ENCODE assay signal across 1 cellular context in the genomic region with DNA sequence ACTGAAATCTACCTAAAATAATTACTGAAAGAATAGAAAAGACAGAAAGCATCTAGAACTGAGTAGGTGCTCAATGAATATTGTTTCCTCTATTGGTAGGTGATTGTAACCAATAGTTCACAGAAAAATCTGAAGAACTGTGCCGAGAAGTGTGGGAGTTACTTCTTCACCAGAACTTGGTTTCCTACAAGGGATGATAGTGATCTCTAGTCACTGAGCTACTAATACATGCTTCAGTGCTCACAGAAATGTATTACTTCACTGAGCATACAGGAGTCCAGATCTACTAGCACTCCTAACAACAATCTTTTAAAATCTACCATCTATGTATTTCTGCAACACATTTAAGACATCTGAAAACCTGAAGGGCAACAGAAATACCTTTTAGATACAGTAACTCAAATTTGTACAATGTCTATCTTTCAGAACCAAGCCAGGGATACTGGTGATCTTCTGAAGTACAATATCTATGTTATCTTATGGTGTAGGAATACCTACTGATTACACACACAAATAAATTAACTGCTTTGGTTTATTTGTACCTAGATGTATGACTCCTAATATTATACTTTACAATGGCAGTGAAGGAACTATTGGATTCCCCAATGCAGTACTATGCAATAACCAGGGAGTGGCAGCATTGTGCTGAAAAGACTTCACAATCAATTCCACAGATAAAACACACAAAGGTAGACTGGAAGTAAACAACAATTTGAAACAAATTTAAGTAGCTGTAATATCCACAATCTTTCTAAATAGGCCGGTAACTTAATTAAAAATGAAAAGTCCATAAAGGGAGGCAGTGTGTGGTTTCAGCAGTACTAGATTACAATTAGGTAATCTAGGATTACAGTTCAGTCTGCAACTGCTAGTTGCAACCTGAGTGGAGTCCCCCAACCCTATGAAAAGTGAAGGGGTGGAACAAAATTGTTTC.
TF ChIP-seq lines count a peak whose summit lies in the region.

No MANE protein-coding gene starts in this region.

TF ChIP-seq in K562, 482 proteins besides CTCF, POLR2A, EP300 and RAD21 (continued from another document and continues in another):
- TF ChIP-seq, protein P1, sequence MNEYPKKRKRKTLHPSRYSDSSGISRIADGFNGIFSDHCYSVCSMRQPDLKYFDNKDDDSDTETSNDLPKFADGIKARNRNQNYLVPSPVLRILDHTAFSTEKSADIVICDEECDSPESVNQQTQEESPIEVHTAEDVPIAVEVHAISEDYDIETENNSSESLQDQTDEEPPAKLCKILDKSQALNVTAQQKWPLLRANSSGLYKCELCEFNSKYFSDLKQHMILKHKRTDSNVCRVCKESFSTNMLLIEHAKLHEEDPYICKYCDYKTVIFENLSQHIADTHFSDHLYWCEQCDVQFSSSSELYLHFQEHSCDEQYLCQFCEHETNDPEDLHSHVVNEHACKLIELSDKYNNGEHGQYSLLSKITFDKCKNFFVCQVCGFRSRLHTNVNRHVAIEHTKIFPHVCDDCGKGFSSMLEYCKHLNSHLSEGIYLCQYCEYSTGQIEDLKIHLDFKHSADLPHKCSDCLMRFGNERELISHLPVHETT (CRISPR knock-in tag; conservative IDR thresholded peaks at IDR 0.05 in 1 of 2, IDR thresholded peaks at IDR 0.05 in 1 of 2) = no peak
- TF ChIP-seq, protein P2, sequence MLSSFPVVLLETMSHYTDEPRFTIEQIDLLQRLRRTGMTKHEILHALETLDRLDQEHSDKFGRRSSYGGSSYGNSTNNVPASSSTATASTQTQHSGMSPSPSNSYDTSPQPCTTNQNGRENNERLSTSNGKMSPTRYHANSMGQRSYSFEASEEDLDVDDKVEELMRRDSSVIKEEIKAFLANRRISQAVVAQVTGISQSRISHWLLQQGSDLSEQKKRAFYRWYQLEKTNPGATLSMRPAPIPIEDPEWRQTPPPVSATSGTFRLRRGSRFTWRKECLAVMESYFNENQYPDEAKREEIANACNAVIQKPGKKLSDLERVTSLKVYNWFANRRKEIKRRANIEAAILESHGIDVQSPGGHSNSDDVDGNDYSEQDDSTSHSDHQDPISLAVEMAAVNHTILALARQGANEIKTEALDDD (IDR thresholded peaks at IDR 0.05) = peak; percentile 93
- TF ChIP-seq RB1 (IDR thresholded peaks at IDR 0.05; ENCODE audit: low read depth) (peak; percentile 36; the same call in 1 of the 2 replicates), MAFK (IDR thresholded peaks at IDR 0.05; ENCODE audit: low read length) (0 out of 2 replicates have a peak, but pooled peaks have one; percentile 2), CC2D1A (IDR thresholded peaks at IDR 0.05) (peak; percentile 85; the same call in 1 of the 2 replicates), ZNF668 (CRISPR knock-in tag; IDR thresholded peaks at IDR 0.05) (no peak), ELF4 (CRISPR knock-in tag; IDR thresholded peaks at IDR 0.05) (no peak), ERF (CRISPR knock-in tag; IDR thresholded peaks at IDR 0.05) (no peak), FOXK2 (conservative IDR thresholded peaks at IDR 0.05 in 1 of 2, IDR thresholded peaks at IDR 0.05 in 1 of 2; ENCODE audit: low read depth in 2 of 2) (peak; percentile 56 to 76; a peak in 3 of 4 replicates), BACH1 (tag; IDR thresholded peaks at IDR 0.05) (0 out of 2 replicates have a peak, but pooled peaks have one; percentile 35), FOSL1 (tag; conservative IDR thresholded peaks at IDR 0.05) (peak; percentile 44), ZNF133 (CRISPR knock-in tag; IDR thresholded peaks at IDR 0.05) (no peak), GATAD2B (IDR thresholded peaks at IDR 0.05; ENCODE audit: borderline replicate concordance) (0 out of 2 replicates have a peak, but pooled peaks have one; percentile 13), HDAC3 (IDR thresholded peaks at IDR 0.05; ENCODE audit: borderline replicate concordance, partially characterized antibody) (no peak), SMC3 (conservative IDR thresholded peaks at IDR 0.05; ENCODE audit: insufficient read depth, low read depth, low read length) (peak; percentile 93), ARHGAP35 (IDR thresholded peaks at IDR 0.05; ENCODE audit: partially characterized antibody) (no peak), ARNT (IDR thresholded peaks at IDR 0.05) (no peak; a peak in 1 of 4 replicates), RBBP5 (IDR thresholded peaks at IDR 0.05; ENCODE audit: borderline replicate concordance, insufficient read depth, low read length, poor library complexity, severe bottlenecking) (no peak), KDM2B (CRISPR knock-in tag; IDR thresholded peaks at IDR 0.05) (no peak), SAFB2 (IDR thresholded peaks at IDR 0.05; ENCODE audit: borderline replicate concordance, low read depth, low read length, severe bottlenecking) (no peak), ILF3 (IDR thresholded peaks at IDR 0.05; ENCODE audit: borderline replicate concordance) (peak; percentile 53; the same call in 1 of the 2 replicates), MTA2 (IDR thresholded peaks at IDR 0.05; ENCODE audit: low read depth) (no peak), TSC22D4 (tag; IDR thresholded peaks at IDR 0.05) (no peak), POLR2AphosphoS2 (IDR thresholded peaks at IDR 0.05; ENCODE audit: low read length) (no peak), ARID2 (IDR thresholded peaks at IDR 0.05) (peak; percentile 87), RFX5 (IDR thresholded peaks at IDR 0.05; ENCODE audit: low read depth, low read length) (no peak), ZNF384 (IDR thresholded peaks at IDR 0.05; ENCODE audit: low read depth, low read length) (peak; percentile 39; the same call in 1 of the 2 replicates), ZNF140 (CRISPR knock-in tag; IDR thresholded peaks at IDR 0.05) (no peak), MAZ (CRISPR knock-in tag; conservative IDR thresholded peaks at IDR 0.05 in 1 of 2, IDR thresholded peaks at IDR 0.05 in 1 of 2) (no peak), SRSF9 (IDR thresholded peaks at IDR 0.05; ENCODE audit: borderline replicate concordance, low read depth, low read length) (no peak), RCOR1 (IDR thresholded peaks at IDR 0.05; ENCODE audit: borderline replicate concordance in 1 of 2, low read depth in 2 of 2, low read length in 2 of 2) (peak in 1 of 2 experiments; percentile 44; a peak in 1 of 4 replicates), CTBP1 (IDR thresholded peaks at IDR 0.05; ENCODE audit: borderline replicate concordance) (no peak), BDP1 (IDR thresholded peaks at IDR 0.05; ENCODE audit: insufficient read depth, insufficient read length) (no peak), NBN (IDR thresholded peaks at IDR 0.05; ENCODE audit: low read depth) (no peak), CEBPG (CRISPR knock-in tag; IDR thresholded peaks at IDR 0.05) (no peak), CEBPG (tag; conservative IDR thresholded peaks at IDR 0.05 in 1 of 2, IDR thresholded peaks at IDR 0.05 in 1 of 2) (peak; percentile 25 to 27; a peak in 1 of 4 replicates)
- TF ChIP-seq, protein P3, sequence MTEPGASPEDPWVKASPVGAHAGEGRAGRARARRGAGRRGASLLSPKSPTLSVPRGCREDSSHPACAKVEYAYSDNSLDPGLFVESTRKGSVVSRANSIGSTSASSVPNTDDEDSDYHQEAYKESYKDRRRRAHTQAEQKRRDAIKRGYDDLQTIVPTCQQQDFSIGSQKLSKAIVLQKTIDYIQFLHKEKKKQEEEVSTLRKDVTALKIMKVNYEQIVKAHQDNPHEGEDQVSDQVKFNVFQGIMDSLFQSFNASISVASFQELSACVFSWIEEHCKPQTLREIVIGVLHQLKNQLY (CRISPR knock-in tag; conservative IDR thresholded peaks at IDR 0.05) = no peak
- TF ChIP-seq, protein P4, sequence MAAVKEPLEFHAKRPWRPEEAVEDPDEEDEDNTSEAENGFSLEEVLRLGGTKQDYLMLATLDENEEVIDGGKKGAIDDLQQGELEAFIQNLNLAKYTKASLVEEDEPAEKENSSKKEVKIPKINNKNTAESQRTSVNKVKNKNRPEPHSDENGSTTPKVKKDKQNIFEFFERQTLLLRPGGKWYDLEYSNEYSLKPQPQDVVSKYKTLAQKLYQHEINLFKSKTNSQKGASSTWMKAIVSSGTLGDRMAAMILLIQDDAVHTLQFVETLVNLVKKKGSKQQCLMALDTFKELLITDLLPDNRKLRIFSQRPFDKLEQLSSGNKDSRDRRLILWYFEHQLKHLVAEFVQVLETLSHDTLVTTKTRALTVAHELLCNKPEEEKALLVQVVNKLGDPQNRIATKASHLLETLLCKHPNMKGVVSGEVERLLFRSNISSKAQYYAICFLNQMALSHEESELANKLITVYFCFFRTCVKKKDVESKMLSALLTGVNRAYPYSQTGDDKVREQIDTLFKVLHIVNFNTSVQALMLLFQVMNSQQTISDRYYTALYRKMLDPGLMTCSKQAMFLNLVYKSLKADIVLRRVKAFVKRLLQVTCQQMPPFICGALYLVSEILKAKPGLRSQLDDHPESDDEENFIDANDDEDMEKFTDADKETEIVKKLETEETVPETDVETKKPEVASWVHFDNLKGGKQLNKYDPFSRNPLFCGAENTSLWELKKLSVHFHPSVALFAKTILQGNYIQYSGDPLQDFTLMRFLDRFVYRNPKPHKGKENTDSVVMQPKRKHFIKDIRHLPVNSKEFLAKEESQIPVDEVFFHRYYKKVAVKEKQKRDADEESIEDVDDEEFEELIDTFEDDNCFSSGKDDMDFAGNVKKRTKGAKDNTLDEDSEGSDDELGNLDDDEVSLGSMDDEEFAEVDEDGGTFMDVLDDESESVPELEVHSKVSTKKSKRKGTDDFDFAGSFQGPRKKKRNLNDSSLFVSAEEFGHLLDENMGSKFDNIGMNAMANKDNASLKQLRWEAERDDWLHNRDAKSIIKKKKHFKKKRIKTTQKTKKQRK (IDR thresholded peaks at IDR 0.05; ENCODE audit: borderline replicate concordance, low read depth, low read length) = no peak
- TF ChIP-seq, protein P5, sequence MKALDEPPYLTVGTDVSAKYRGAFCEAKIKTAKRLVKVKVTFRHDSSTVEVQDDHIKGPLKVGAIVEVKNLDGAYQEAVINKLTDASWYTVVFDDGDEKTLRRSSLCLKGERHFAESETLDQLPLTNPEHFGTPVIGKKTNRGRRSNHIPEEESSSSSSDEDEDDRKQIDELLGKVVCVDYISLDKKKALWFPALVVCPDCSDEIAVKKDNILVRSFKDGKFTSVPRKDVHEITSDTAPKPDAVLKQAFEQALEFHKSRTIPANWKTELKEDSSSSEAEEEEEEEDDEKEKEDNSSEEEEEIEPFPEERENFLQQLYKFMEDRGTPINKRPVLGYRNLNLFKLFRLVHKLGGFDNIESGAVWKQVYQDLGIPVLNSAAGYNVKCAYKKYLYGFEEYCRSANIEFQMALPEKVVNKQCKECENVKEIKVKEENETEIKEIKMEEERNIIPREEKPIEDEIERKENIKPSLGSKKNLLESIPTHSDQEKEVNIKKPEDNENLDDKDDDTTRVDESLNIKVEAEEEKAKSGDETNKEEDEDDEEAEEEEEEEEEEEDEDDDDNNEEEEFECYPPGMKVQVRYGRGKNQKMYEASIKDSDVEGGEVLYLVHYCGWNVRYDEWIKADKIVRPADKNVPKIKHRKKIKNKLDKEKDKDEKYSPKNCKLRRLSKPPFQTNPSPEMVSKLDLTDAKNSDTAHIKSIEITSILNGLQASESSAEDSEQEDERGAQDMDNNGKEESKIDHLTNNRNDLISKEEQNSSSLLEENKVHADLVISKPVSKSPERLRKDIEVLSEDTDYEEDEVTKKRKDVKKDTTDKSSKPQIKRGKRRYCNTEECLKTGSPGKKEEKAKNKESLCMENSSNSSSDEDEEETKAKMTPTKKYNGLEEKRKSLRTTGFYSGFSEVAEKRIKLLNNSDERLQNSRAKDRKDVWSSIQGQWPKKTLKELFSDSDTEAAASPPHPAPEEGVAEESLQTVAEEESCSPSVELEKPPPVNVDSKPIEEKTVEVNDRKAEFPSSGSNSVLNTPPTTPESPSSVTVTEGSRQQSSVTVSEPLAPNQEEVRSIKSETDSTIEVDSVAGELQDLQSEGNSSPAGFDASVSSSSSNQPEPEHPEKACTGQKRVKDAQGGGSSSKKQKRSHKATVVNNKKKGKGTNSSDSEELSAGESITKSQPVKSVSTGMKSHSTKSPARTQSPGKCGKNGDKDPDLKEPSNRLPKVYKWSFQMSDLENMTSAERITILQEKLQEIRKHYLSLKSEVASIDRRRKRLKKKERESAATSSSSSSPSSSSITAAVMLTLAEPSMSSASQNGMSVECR (CRISPR knock-in tag; IDR thresholded peaks at IDR 0.05) = no peak
- TF ChIP-seq, protein P6, sequence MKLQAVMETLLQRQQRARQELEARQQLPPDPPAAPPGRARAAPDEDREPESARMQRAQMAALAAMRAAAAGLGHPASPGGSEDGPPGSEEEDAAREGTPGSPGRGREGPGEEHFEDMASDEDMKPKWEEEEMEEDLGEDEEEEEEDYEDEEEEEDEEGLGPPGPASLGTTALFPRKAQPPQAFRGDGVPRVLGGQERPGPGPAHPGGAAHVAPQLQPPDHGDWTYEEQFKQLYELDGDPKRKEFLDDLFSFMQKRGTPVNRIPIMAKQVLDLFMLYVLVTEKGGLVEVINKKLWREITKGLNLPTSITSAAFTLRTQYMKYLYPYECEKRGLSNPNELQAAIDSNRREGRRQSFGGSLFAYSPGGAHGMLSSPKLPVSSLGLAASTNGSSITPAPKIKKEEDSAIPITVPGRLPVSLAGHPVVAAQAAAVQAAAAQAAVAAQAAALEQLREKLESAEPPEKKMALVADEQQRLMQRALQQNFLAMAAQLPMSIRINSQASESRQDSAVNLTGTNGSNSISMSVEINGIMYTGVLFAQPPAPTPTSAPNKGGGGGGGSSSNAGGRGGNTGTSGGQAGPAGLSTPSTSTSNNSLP (IDR thresholded peaks at IDR 0.05; ENCODE audit: borderline replicate concordance, low read depth, low read length) = peak; percentile 80; the same call in 1 of the 2 replicates
- TF ChIP-seq, protein P7, sequence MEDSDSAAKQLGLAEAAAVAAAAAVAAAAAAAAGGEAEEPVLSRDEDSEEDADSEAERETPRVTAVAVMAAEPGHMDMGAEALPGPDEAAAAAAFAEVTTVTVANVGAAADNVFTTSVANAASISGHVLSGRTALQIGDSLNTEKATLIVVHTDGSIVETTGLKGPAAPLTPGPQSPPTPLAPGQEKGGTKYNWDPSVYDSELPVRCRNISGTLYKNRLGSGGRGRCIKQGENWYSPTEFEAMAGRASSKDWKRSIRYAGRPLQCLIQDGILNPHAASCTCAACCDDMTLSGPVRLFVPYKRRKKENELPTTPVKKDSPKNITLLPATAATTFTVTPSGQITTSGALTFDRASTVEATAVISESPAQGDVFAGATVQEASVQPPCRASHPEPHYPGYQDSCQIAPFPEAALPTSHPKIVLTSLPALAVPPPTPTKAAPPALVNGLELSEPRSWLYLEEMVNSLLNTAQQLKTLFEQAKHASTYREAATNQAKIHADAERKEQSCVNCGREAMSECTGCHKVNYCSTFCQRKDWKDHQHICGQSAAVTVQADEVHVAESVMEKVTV (CRISPR knock-in tag; IDR thresholded peaks at IDR 0.05) = peak; percentile 95
